Comparison of ENCODE assay signal across 20 cellular contexts in the genomic region with DNA sequence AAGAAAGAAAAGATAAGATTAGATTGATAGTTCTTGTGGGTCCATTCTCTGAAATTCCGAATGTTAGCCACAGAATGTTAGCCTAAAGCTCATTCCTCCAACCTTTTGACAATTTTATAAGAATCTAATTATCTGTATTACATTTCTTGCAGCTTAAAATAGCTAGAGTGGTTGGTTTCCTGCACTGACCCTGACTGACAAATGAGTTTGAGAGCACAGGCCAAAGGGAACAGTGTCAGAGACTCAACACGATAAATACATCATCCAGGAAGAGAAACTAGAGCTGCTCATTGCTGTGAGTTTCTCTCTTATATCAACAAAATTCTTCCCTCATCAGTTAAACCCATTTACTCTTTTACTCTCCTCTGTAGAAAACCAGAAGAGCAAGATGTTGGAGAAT.
"Had no signal": no experiment of that assay in that cellular context is flagged by ENCODE, and none has a peak within 500 bp of the region (broad histone marks: within the 10 kb centered on the region; RNA-seq: fewer than 3 reads in every experiment).

No MANE protein-coding gene starts in this region.

- H3K4me3 Mint-ChIP-seq: IgD-negative memory B cell had no signal

- FAIRE-seq: HepG2, K562, RCC 7860 had no signal

- DNase-seq: Kasumi-1, MM.1S, NCI-H1092 treated with DMSO at 0.1 percent for 48 hours, NCI-H146, NCI-H1694 treated with DMSO at 0.1 percent for 48 hours, NCI-H1930, NCI-H2081, NCI-H2107, NCI-H2227 treated with DMSO at 0.1 percent for 48 hours, NCI-H524, NCI-H69, NCI-H774, RPMI8226, SHP77, SK-N-SH had no signal

- H3K4me3 ChIP-seq: K562 had no signal

- H3K4me2 ChIP-seq: KMS-11, SK-N-SH had no signal

- H3K27ac ChIP-seq: KMS-11 had no signal

- ATAC-seq: HepG2, K562 had no signal

- H3K9me3 ChIP-seq: SK-N-SH had no signal

- H3K27ac Mint-ChIP-seq: IgD-negative memory B cell had no signal

- H3K9me3 Mint-ChIP-seq: IgD-negative memory B cell had no signal

- H3K9ac ChIP-seq: KMS-11, SK-N-SH had no signal

- H3K36me3 Mint-ChIP-seq: IgD-negative memory B cell had no signal
